Comparison of ENCODE assay signal across 8 cellular contexts in genomic region chr3:38320638-38321037, GRCh38. TPM values are rescaled to one million over a fixed set of nuclear protein-coding genes. Genes with fewer than 3 reads are reported as not detected.
"Had no signal": no experiment of that assay in that cellular context is flagged by ENCODE, and none has a peak within 500 bp of the region (broad histone marks: within the 10 kb centered on the region; RNA-seq: fewer than 3 reads in every experiment).

No MANE protein-coding gene starts in this region.

RNA-seq across cellular contexts. Expression of gene SLC22A14, which starts 38.5 kb away (rescaled TPM):
- total RNA-seq: OCI-LY7, PC-9, Right ventricle myocardium inferior, Right ventricle myocardium superior, SJCRH30, SJSA1, SK-MEL-5 had no signal

RNA-seq across cellular contexts. Expression of gene SLC22A13, which starts 55.0 kb away (rescaled TPM):
- total RNA-seq: Right ventricle myocardium inferior, Right ventricle myocardium superior, RPMI7951, SJSA1 had no signal
